8 cellular contexts compared by ENCODE assay signal in genomic region chr9:87684627-87685204, GRCh38.
DNase-seq lines count a peak whose midpoint lies in the region; ATAC-seq lines count a peak whose summit lies in the region.

No MANE protein-coding gene starts in this region.

- DNase-seq in SHP77 (lab: John Stamatoyannopoulos, UW) (peak; percentile 23 to 30), SHP77 treated with DMSO at 0.1 percent for 48 hours (lab: John Stamatoyannopoulos, UW) (no peak), adipocyte (ENCODE audit: low read depth) (peak; percentile 67), hippocampal formation (lab: John Stamatoyannopoulos, UW) (peak; percentile 32 to 44), substantia nigra (lab: John Stamatoyannopoulos, UW) (peak in 27 of 49 donors; percentile 11 to 74 (median 31)), NCI-H1436 (lab: John Stamatoyannopoulos, UW) (no peak)

- peak overlapping the region; percentile 29 for H3K9ac ChIP-seq in adipocyte (ENCODE audit: low read length)

- H3K9me3 ChIP-seq in adipocyte (ENCODE audit: control insufficient read depth, low read length), result no peaks in the 10 kb centered on the region

- no peak overlapping the region for H3K27ac ChIP-seq in substantia nigra (ENCODE audit: low read depth, low read length, poor library complexity, severe bottlenecking)

- ATAC-seq in HG02970 (IDR thresholded peaks at IDR 0.05; ENCODE audit: low FRiP score, unreplicated experiment) (no peak), GM18867 (IDR thresholded peaks at IDR 0.05; ENCODE audit: unreplicated experiment) (no peak)

- no peak overlapping the region for H3K4me3 ChIP-seq in adipocyte (ENCODE audit: low read length)

- peaks cover 16% of the 10 kb centered on the region for H3K4me1 ChIP-seq in adipocyte (ENCODE audit: control insufficient read depth, insufficient read depth, low read length)

- no peaks in the 10 kb centered on the region for H3K27me3 ChIP-seq in adipocyte (replicated peaks; ENCODE audit: control insufficient read depth, insufficient read depth, low read length)

- H3K36me3 ChIP-seq in adipocyte (ENCODE audit: control insufficient read depth, insufficient read depth, low read length, severe bottlenecking), result peaks cover 10% of the 10 kb centered on the region

Comparison
In these comparisons a context has a peak if more than half of its experiments do, and no peak if none do; other contexts are left out.
1. DNase-seq: peak in SHP77 (2 of 2), adipocyte (single experiment), hippocampal formation (2 of 2) and substantia nigra (27 of 49); none in SHP77 treated with DMSO at 0.1 percent for 48 hours (single experiment) and NCI-H1436 (single experiment).